ENCODE assay signal across 9 cellular contexts in genomic region chr15:87604857-87605446, GRCh38.
DNase-seq lines count a peak whose midpoint lies in the region; FAIRE-seq and TF ChIP-seq lines count a peak whose summit lies in the region.
"Had no signal": no experiment of that assay in that cellular context is flagged by ENCODE, and none has a peak within 500 bp of the region (broad histone marks: within the 10 kb centered on the region; RNA-seq: fewer than 3 reads in every experiment).

No MANE protein-coding gene starts in this region.

- no peaks in the 10 kb centered on the region for H3K36me3 Mint-ChIP-seq in activated T-cell treated with anti-CD3 and anti-CD28 coated beads, Interleukin-2, amount 50 U/mL, for 24 hours (ENCODE audit: low read depth)

- H3K27ac ChIP-seq in endothelial cell of umbilical vein (ENCODE audit: insufficient read depth, low read depth, low read length): no peak overlapping the region

- no peak overlapping the region for H3K9ac ChIP-seq in endothelial cell of umbilical vein (replicated peaks; ENCODE audit: extremely low read depth, insufficient read depth, low read length)

- no peak overlapping the region for H3K4me2 ChIP-seq in endothelial cell of umbilical vein (ENCODE audit: insufficient read depth, low read length)

- H3K9me1 ChIP-seq in endothelial cell of umbilical vein (replicated peaks; ENCODE audit: control insufficient read depth, extremely low read depth, insufficient read depth, low read length): no peaks in the 10 kb centered on the region

- intact Hi-C loops in endothelial cell of umbilical vein (cut with micrococcal nuclease): no loop called here

- no peaks in the 10 kb centered on the region for H3K27me3 Mint-ChIP-seq in activated T-cell treated with anti-CD3 and anti-CD28 coated beads, Interleukin-2, amount 50 U/mL, for 24 hours

- H3K79me2 ChIP-seq in endothelial cell of umbilical vein (ENCODE audit: control insufficient read depth, insufficient read depth, low read length): no peaks in the 10 kb centered on the region

- H3K4me3 Mint-ChIP-seq in activated T-cell treated with anti-CD3 and anti-CD28 coated beads, Interleukin-2, amount 50 U/mL, for 24 hours: no peak overlapping the region

- TF ChIP-seq CTCF in NB4 (IDR thresholded peaks at IDR 0.05; ENCODE audit: low read depth, low read length) (peak; percentile 76), endothelial cell of umbilical vein (IDR thresholded peaks at IDR 0.05; ENCODE audit: extremely low read depth in 1 of 2, insufficient read depth in 1 of 2, low read depth in 1 of 2, low read length in 2 of 2) (peak; percentile 21 to 39)

- dilution Hi-C loops in endothelial cell of umbilical vein (cut with MboI; ENCODE audit: extremely low pct_ligation_motif_present, low sequenced_read_pairs): no loop called here

- no peak overlapping the region for H3K4me3 ChIP-seq in NB4 (ENCODE audit: low read depth, low read length)
- no peak overlapping the region for H3K4me3 ChIP-seq in endothelial cell of umbilical vein (replicated peaks in 1 of 3; ENCODE audit: insufficient read depth in 1 of 3, low read depth in 1 of 3, low read length in 3 of 3)

- no peaks in the 10 kb centered on the region for H3K27me3 ChIP-seq in endothelial cell of umbilical vein (ENCODE audit: control insufficient read depth in 2 of 2, insufficient read depth in 2 of 2, low read length in 2 of 2)

- H4K20me1 ChIP-seq in endothelial cell of umbilical vein (replicated peaks; ENCODE audit: control insufficient read depth, extremely low read depth, insufficient read depth, low read length): no peaks in the 10 kb centered on the region

- H3K36me3 ChIP-seq in endothelial cell of umbilical vein (ENCODE audit: control insufficient read depth in 2 of 2, extremely low read depth in 1 of 2, insufficient read depth in 2 of 2, low read length in 2 of 2): no peaks in the 10 kb centered on the region

- no peaks in the 10 kb centered on the region for H3K9me3 ChIP-seq in endothelial cell of umbilical vein (replicated peaks; ENCODE audit: control insufficient read depth, insufficient read depth, low read length)

- FAIRE-seq in endothelial cell of umbilical vein (lab: Jason Lieb, UNC): no peak
- FAIRE-seq: frontal cortex had no signal

- H3K4me1 ChIP-seq in endothelial cell of umbilical vein (ENCODE audit: control insufficient read depth, extremely low read depth, insufficient read depth, low read length): peaks cover 12% of the 10 kb centered on the region

- no TSS peak for BruUV-seq in endothelial cell of umbilical vein (replicated peaks; lab: Mats Ljungman, UMichigan)

- no peak overlapping the region for H3K27ac Mint-ChIP-seq in activated T-cell treated with anti-CD3 and anti-CD28 coated beads, Interleukin-2, amount 50 U/mL, for 24 hours

- POLR2A ChIA-PET in endothelial cell of umbilical vein (lab: Charles Lee): no interaction called here

- no peaks in the 10 kb centered on the region for H3K4me1 Mint-ChIP-seq in activated T-cell treated with anti-CD3 and anti-CD28 coated beads, Interleukin-2, amount 50 U/mL, for 24 hours (ENCODE audit: low read depth)

- no peak overlapping the region for H2AFZ ChIP-seq in endothelial cell of umbilical vein (ENCODE audit: low read depth, low read length)

- no peaks in the 10 kb centered on the region for H3K9me3 Mint-ChIP-seq in activated T-cell treated with anti-CD3 and anti-CD28 coated beads, Interleukin-2, amount 50 U/mL, for 24 hours

- CTCF ChIA-PET in endothelial cell of umbilical vein (lab: Charles Lee): interaction anchor here (0.8 to 1.6 kb wide), 4 partner anchors 9 to 641 kb away, joined by 3 to 5 read pairs (median 3); no protein-coding TSS in a partner anchor

- TF ChIP-seq POLR2A in NB4 (IDR thresholded peaks at IDR 0.05; ENCODE audit: extremely low read depth, insufficient read length) (no peak), endothelial cell of umbilical vein (IDR thresholded peaks at IDR 0.05; ENCODE audit: low read depth, low read length) (no peak)

- DNase-seq in activated T-cell treated with anti-CD3 and anti-CD28 coated beads for 4 hours (peak; percentile 9), NB4 (ENCODE audit: low read depth) (peak; percentile 42), endothelial cell of umbilical vein (ENCODE audit: low read depth, low spot score) (no peak), GDM1 (lab: John Stamatoyannopoulos, UW) (no peak), NK-92 (lab: John Stamatoyannopoulos, UW; ENCODE audit: unreplicated experiment) (no peak), NCI-H2196 treated with DMSO at 0.1 percent for 48 hours (lab: John Stamatoyannopoulos, UW; ENCODE audit: unreplicated experiment) (no peak)
- DNase-seq in activated T-cell treated with anti-CD3 and anti-CD28 coated beads, Interleukin-2, amount 50 U/mL, for 24 hours: no peak
- DNase-seq in stimulated activated CD4-positive, alpha-beta T cell treated with anti-CD3 and anti-CD28 coated beads, Interleukin-2, amount 100 ng/mL, for 48 hours: peak; percentile 10 to 16

TF ChIP-seq in endothelial cell of umbilical vein, 7 proteins besides CTCF, POLR2A, EP300 and RAD21:
- TF ChIP-seq FOS (IDR thresholded peaks at IDR 0.05; ENCODE audit: borderline replicate concordance, insufficient read depth, low read length): no peak
- no peak for TF ChIP-seq GATA2 (IDR thresholded peaks at IDR 0.05; ENCODE audit: insufficient read depth, insufficient read length, low read depth, low read length)
- no peak for TF ChIP-seq MAX (IDR thresholded peaks at IDR 0.05; ENCODE audit: insufficient read depth, insufficient read length)
- no peak for TF ChIP-seq POLR2AphosphoS5 (IDR thresholded peaks at IDR 0.05; ENCODE audit: insufficient read depth, low read depth, low read length)
- no peak for TF ChIP-seq EZH2 (IDR thresholded peaks at IDR 0.05; ENCODE audit: borderline replicate concordance, low read depth, low read length, severe bottlenecking)
- TF ChIP-seq JUN (IDR thresholded peaks at IDR 0.05; ENCODE audit: borderline replicate concordance, insufficient read depth, insufficient read length, low read depth): no peak
- no peak for TF ChIP-seq MYC (IDR thresholded peaks at IDR 0.05; ENCODE audit: low read depth, low read length)

Comparison
In these comparisons a context has a peak if more than half of its experiments do, and no peak if none do; other contexts are left out.
1. DNase-seq: peak in activated T-cell treated with anti-CD3 and anti-CD28 coated beads for 4 hours (single experiment), NB4 (single experiment) and stimulated activated CD4-positive, alpha-beta T cell treated with anti-CD3 and anti-CD28 coated beads, Interleukin-2, amount 100 ng/mL, for 48 hours (2 of 2); none in activated T-cell treated with anti-CD3 and anti-CD28 coated beads, Interleukin-2, amount 50 U/mL, for 24 hours (single experiment), endothelial cell of umbilical vein (single experiment), GDM1 (single experiment), NK-92 (single experiment) and NCI-H2196 treated with DMSO at 0.1 percent for 48 hours (single experiment).